8 cellular contexts compared by ENCODE assay signal in genomic region chr16:24980077-24980793, GRCh38. TPM values are rescaled to one million over a fixed set of nuclear protein-coding genes. Genes with fewer than 3 reads are reported as not detected.
DNase-seq lines count a peak whose midpoint lies in the region; ATAC-seq and TF ChIP-seq lines count a peak whose summit lies in the region.

No MANE protein-coding gene starts in this region.

- H3K4me3 Mint-ChIP-seq in endothelial cell (ENCODE audit: unreplicated experiment) (no peak overlapping the region), progenitor cell of endocrine pancreas (ENCODE audit: low read depth) (no peak overlapping the region)

- BruUV-seq in A673 (replicated peaks; lab: Mats Ljungman, UMichigan) = no TSS peak

- peaks cover 8% of the 10 kb centered on the region for H3K27me3 Mint-ChIP-seq in endothelial cell (ENCODE audit: unreplicated experiment)
- no peaks in the 10 kb centered on the region for H3K27me3 Mint-ChIP-seq in progenitor cell of endocrine pancreas

- H3K4me1 Mint-ChIP-seq in endothelial cell (ENCODE audit: unreplicated experiment) = peaks cover 67% of the 10 kb centered on the region
- H3K4me1 Mint-ChIP-seq in progenitor cell of endocrine pancreas (ENCODE audit: low read depth) = peaks cover 1% of the 10 kb centered on the region

- peaks cover 69% of the 10 kb centered on the region for H3K4me1 ChIP-seq in A673 (ENCODE audit: insufficient read depth, low read length, poor library complexity, severe bottlenecking)
- H3K4me1 ChIP-seq in heart right ventricle = peaks cover 20 to 91% (median 76%) of the 10 kb centered on the region in 9 donors

- H3K27ac ChIP-seq in A673 (ENCODE audit: low read depth, low read length, poor library complexity, severe bottlenecking) = peak overlapping the region; percentile 55
- peak overlapping the region; percentile 16 to 90 (median 80) for H3K27ac ChIP-seq in heart right ventricle

- H3K9me3 Mint-ChIP-seq in endothelial cell (ENCODE audit: unreplicated experiment) (no peaks in the 10 kb centered on the region), progenitor cell of endocrine pancreas (ENCODE audit: low read depth) (no peaks in the 10 kb centered on the region)

- CTCF ChIA-PET in A673 (lab: Charles Lee) = no interaction called here

- 65 to 71% methylated on average over 8 of the region's 8 CpGs for WGBS in heart right ventricle, 2 donors

- peak; percentile 53 for ATAC-seq in GM19035 (IDR thresholded peaks at IDR 0.05; ENCODE audit: unreplicated experiment)
- ATAC-seq in HG03571 (IDR thresholded peaks at IDR 0.05; ENCODE audit: unreplicated experiment) = peak; percentile 59
- ATAC-seq in heart right ventricle = peak in 7 of 8 donors; percentile 33 to 72 (median 54)

- H3K36me3 Mint-ChIP-seq in endothelial cell (ENCODE audit: low read depth, unreplicated experiment) = peaks cover 14% of the 10 kb centered on the region
- peaks cover 4% of the 10 kb centered on the region for H3K36me3 Mint-ChIP-seq in progenitor cell of endocrine pancreas (ENCODE audit: insufficient read depth)

- H3K9me3 ChIP-seq in A673 (ENCODE audit: low read depth, low read length, poor library complexity, severe bottlenecking) = peaks cover 9% of the 10 kb centered on the region
- peaks cover 0 to 5% (median 0%) of the 10 kb centered on the region in 11 donors for H3K9me3 ChIP-seq in heart right ventricle

- DNase-seq in A673 (ENCODE audit: low spot score) (no peak), heart right ventricle (peak in 1 of 2 donors; percentile 54), endothelial cell (ENCODE audit: low spot score) (no peak), NCI-H446 treated with DMSO at 0.1 percent for 48 hours (lab: John Stamatoyannopoulos, UW) (no peak), progenitor cell of endocrine pancreas (ENCODE audit: low spot score, unreplicated experiment) (no peak)
- DNase-seq in activated CD8-positive, alpha-beta memory T cell treated with anti-CD3 and anti-CD28 coated beads, Interleukin-2, amount 50 U/mL, for 48 hours = no peak

- H3K36me3 ChIP-seq in A673 (ENCODE audit: insufficient read depth, low read length, poor library complexity, severe bottlenecking) = peaks cover 17% of the 10 kb centered on the region
- peaks cover 0 to 30% (median 6%) of the 10 kb centered on the region in 9 donors for H3K36me3 ChIP-seq in heart right ventricle

- intact Hi-C loops in A673 (cut with micrococcal nuclease; ENCODE audit: unreplicated experiment) (no loop called here), heart right ventricle (cut with DNase I) (loop anchor here in 1 of 10 donors (5.0 kb wide), 1 partner anchor 67 kb away; no protein-coding TSS in a partner anchor)

- H3K4me3 ChIP-seq in A673 (ENCODE audit: low read depth, low read length, poor library complexity, severe bottlenecking) (no peak overlapping the region), heart right ventricle (peak overlapping the region in 6 of 10 donors; percentile 18 to 43 (median 36))

- H3K27ac Mint-ChIP-seq in endothelial cell (ENCODE audit: unreplicated experiment) (no peak overlapping the region), progenitor cell of endocrine pancreas (no peak overlapping the region)

- TF ChIP-seq CTCF in A673 (conservative IDR thresholded peaks at IDR 0.05; ENCODE audit: low read depth, low read length) = no peak
- no peak for TF ChIP-seq CTCF in heart right ventricle (IDR thresholded peaks at IDR 0.05)
- no peak for TF ChIP-seq CTCF in endothelial cell (IDR thresholded peaks at IDR 0.05; ENCODE audit: unreplicated experiment)
- no peak for TF ChIP-seq CTCF in progenitor cell of endocrine pancreas (IDR thresholded peaks at IDR 0.05; ENCODE audit: unreplicated experiment)

- H3K27me3 ChIP-seq in A673 (replicated peaks; ENCODE audit: insufficient read depth, low read depth, low read length, poor library complexity) (no peaks in the 10 kb centered on the region), heart right ventricle (no peaks in the 10 kb centered on the region)

- POLR2A ChIA-PET in A673 (lab: Charles Lee; ENCODE audit: low non-redundant PET) = no interaction called here

RNA-seq across cellular contexts. Expression of gene ARHGAP17, which starts 34.9 kb away (rescaled TPM):
- total RNA-seq in A673 (2021) = 144 and 146 TPM in 2 replicates
- total RNA-seq in heart right ventricle = 10 to 100 TPM; 45.7 to 95.9 (median 76.2) TPM
- 10 to 100 TPM; 30.4 to 54.7 TPM for polyA plus RNA-seq in heart right ventricle
- total RNA-seq in endothelial cell (ENCODE audit: unreplicated experiment) = 125 TPM
- total RNA-seq in progenitor cell of endocrine pancreas = 115 and 118 TPM in 2 replicates
